ENCODE assay signal across 10 cellular contexts in the genomic region with DNA sequence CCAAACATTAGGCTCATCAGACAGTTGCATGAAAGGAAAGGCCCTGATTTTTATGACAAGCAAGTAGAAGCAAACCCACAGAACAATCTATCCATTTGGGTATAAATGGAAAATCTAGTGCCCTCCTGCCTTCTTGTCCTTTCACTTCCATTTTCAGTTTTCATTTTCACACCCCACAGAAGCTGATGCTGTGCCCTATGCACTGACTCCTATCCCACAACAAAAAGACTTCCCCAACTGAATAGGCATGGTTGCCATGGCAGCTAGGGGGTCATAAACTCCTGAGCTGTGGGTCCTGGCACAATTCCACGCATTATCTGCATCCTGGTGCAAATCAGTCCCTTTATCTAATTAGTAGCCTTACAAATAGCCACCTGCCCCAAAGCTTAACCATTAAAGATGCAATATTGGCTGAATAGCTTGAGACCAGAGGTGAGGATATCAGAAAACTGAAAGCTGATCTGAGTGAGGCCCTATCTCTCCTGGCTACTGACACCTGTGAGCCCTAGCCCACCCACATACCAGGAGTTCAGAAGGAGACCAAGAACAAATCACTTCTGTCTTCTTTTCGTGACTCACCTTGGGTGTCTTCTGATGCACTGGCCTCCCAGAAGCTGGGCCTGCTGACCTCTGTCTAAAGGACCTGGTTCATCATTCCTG. TPM values are rescaled to one million over a fixed set of nuclear protein-coding genes. Genes with fewer than 3 reads are reported as not detected.
DNase-seq lines count a peak whose midpoint lies in the region; ATAC-seq and TF ChIP-seq lines count a peak whose summit lies in the region.
"Had no signal": no experiment of that assay in that cellular context is flagged by ENCODE, and none has a peak within 500 bp of the region (broad histone marks: within the 10 kb centered on the region; RNA-seq: fewer than 3 reads in every experiment).

No MANE protein-coding gene starts in this region.

- peaks cover 5% of the 10 kb centered on the region for H3K9me3 Mint-ChIP-seq in activated T-cell treated with anti-CD3 and anti-CD28 coated beads, Interleukin-2, amount 50 U/mL, for 4 hours
- peaks cover 8% of the 10 kb centered on the region for H3K9me3 Mint-ChIP-seq in activated T-cell treated with anti-CD3 and anti-CD28 coated beads, Interleukin-2, amount 50 U/mL, for 24 hours

- intact Hi-C loops in psoas muscle (cut with DNase I): no loop called here

- H3K27me3 Mint-ChIP-seq in activated T-cell treated with anti-CD3 and anti-CD28 coated beads, Interleukin-2, amount 50 U/mL, for 4 hours (ENCODE audit: low read depth): peaks cover 3% of the 10 kb centered on the region
- H3K27me3 Mint-ChIP-seq in activated T-cell treated with anti-CD3 and anti-CD28 coated beads, Interleukin-2, amount 50 U/mL, for 24 hours: no peaks in the 10 kb centered on the region

- H3K36me3 ChIP-seq in psoas muscle (ENCODE audit: insufficient read depth in 1 of 2, low read depth in 1 of 2): no peaks in the 10 kb centered on the region

- no peak overlapping the region for H3K27ac Mint-ChIP-seq in activated T-cell treated with anti-CD3 and anti-CD28 coated beads, Interleukin-2, amount 50 U/mL, for 24 hours
- H3K27ac Mint-ChIP-seq: WTC11 had no signal

- H3K4me3 Mint-ChIP-seq in activated T-cell treated with anti-CD3 and anti-CD28 coated beads, Interleukin-2, amount 50 U/mL, for 4 hours: no peak overlapping the region
- no peak overlapping the region for H3K4me3 Mint-ChIP-seq in activated T-cell treated with anti-CD3 and anti-CD28 coated beads, Interleukin-2, amount 50 U/mL, for 24 hours
- H3K4me3 Mint-ChIP-seq: WTC11 had no signal

- no peaks in the 10 kb centered on the region for H3K4me1 ChIP-seq in psoas muscle

- DNase-seq in activated T-cell treated with anti-CD3 and anti-CD28 coated beads, Interleukin-2, amount 50 U/mL, for 4 hours: no peak
- no peak for DNase-seq in activated T-cell treated with anti-CD3 and anti-CD28 coated beads, Interleukin-2, amount 50 U/mL, for 24 hours
- peak; percentile 24 for DNase-seq in Jurkat, Clone E6-1 (ENCODE audit: low read depth, low spot score)
- no peak for DNase-seq in stimulated activated naive CD8-positive, alpha-beta T cell treated with anti-CD3 and anti-CD28 coated beads, Interleukin-15, Interleukin-2, amounts not matched to agents 100 U/mL and 50 U/mL, for 24 hours
- DNase-seq in NOMO-1 (lab: John Stamatoyannopoulos, UW; ENCODE audit: unreplicated experiment in 2 of 2) (no peak), psoas muscle (no peak), cerebellum (ENCODE audit: low spot score) (no peak)
- DNase-seq: central memory CD4-positive, alpha-beta T cell had no signal

- no peaks in the 10 kb centered on the region for H3K4me1 Mint-ChIP-seq in activated T-cell treated with anti-CD3 and anti-CD28 coated beads, Interleukin-2, amount 50 U/mL, for 4 hours (ENCODE audit: low read depth)
- peaks cover 14% of the 10 kb centered on the region for H3K4me1 Mint-ChIP-seq in activated T-cell treated with anti-CD3 and anti-CD28 coated beads, Interleukin-2, amount 50 U/mL, for 24 hours (ENCODE audit: low read depth)

- TF ChIP-seq CTCF in psoas muscle (IDR thresholded peaks at IDR 0.05): no peak

- H3K27ac ChIP-seq in psoas muscle: no peak overlapping the region

- H3K4me3 ChIP-seq in Jurkat, Clone E6-1 (ENCODE audit: low read length): no peak overlapping the region
- H3K4me3 ChIP-seq in psoas muscle: no peak overlapping the region

- no peaks in the 10 kb centered on the region for H3K36me3 Mint-ChIP-seq in activated T-cell treated with anti-CD3 and anti-CD28 coated beads, Interleukin-2, amount 50 U/mL, for 4 hours (ENCODE audit: insufficient read depth)
- no peaks in the 10 kb centered on the region for H3K36me3 Mint-ChIP-seq in activated T-cell treated with anti-CD3 and anti-CD28 coated beads, Interleukin-2, amount 50 U/mL, for 24 hours (ENCODE audit: low read depth)

- WGBS in psoas muscle, 3 donors: 72 to 89% (median 87%) methylated on average over 2 of the region's 2 CpGs

- H3K27me3 ChIP-seq in psoas muscle (ENCODE audit: insufficient read depth in 3 of 3, low read length in 2 of 3): no peaks in the 10 kb centered on the region

- ATAC-seq in activated T-cell treated with anti-CD3 and anti-CD28 coated beads, Interleukin-2, amount 50 U/mL, for 4 hours: peak; percentile 35 to 43
- peak; percentile 69 for ATAC-seq in HG02678 (IDR thresholded peaks at IDR 0.05; ENCODE audit: unreplicated experiment)
- peak; percentile 75 for ATAC-seq in stimulated activated naive CD8-positive, alpha-beta T cell treated with anti-CD3 and anti-CD28 coated beads, Interleukin-15, Interleukin-2, amounts not matched to agents 100 U/mL and 50 U/mL, for 24 hours
- no peak for ATAC-seq in psoas muscle
- ATAC-seq: WTC11 had no signal

- no peaks in the 10 kb centered on the region for H3K9me3 ChIP-seq in psoas muscle

RNA-seq across cellular contexts. Expression of gene HEY2, which starts 34.9 kb away (rescaled TPM):
- under 1 TPM in 1 of 3 donors, not detected in 2; 0.10 TPM for total RNA-seq in activated T-cell treated with anti-CD3 and anti-CD28 coated beads, Interleukin-2, amount 50 U/mL, for 4 hours
- 3.3 TPM for polyA plus RNA-seq in Jurkat, Clone E6-1 (2012; ENCODE audit: insufficient read depth, insufficient read length)
- total RNA-seq in psoas muscle (10 to 100 TPM in 1 of 4 donors, 1 to 10 TPM in 3; 4.4 to 80.5 (median 7.5) TPM), cerebellum (9.5 TPM)
- 1 to 10 TPM; 4.2 to 6.2 (median 5.5) TPM for polyA plus RNA-seq in psoas muscle

Comparison
In these comparisons a context has a peak if more than half of its experiments do, and no peak if none do; other contexts are left out.
1. ATAC-seq: peak in activated T-cell treated with anti-CD3 and anti-CD28 coated beads, Interleukin-2, amount 50 U/mL, for 4 hours (2 of 2), HG02678 (single experiment) and stimulated activated naive CD8-positive, alpha-beta T cell treated with anti-CD3 and anti-CD28 coated beads, Interleukin-15, Interleukin-2, amounts not matched to agents 100 U/mL and 50 U/mL, for 24 hours (single experiment); none in psoas muscle (0 of 4).